8 cellular contexts compared by ENCODE assay signal in the genomic region with DNA sequence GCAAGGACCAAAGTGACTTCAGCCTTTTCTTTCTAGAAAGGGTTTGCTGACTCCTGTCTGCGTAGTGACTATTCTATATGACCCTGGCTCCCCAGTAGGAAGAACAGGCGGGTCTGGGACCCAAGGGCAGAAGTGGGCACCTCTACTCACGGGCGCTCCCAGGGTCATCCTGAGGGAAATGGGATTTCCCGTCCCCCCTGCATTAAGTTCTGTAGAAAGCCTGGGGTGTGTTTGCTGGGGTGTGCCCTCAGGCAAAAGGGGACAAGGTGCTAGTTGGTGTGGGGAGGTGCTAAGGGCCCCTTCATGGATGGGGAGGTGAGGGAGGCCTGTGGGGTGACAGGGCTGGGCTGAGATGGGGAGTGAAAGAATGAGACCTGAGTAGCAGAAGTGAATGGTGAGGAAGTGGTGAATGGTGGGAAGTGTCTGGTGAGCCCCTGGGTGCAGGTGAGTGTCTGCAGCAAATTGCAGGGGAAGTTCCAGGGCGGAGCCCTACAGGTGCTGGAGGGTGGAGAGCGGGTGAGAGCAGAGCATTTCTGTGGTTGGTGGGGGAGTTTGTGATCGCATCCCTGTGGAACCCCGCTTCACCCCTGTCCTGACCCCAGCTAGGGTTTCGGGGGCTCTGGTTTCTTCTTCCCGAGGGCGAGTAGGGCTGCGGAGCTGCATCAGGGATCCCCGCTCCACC. TPM values are rescaled to one million over a fixed set of nuclear protein-coding genes. Genes with fewer than 3 reads are reported as not detected.
DNase-seq lines count a peak whose midpoint lies in the region; ATAC-seq and TF ChIP-seq lines count a peak whose summit lies in the region.

No MANE protein-coding gene starts in this region.

- peak; percentile 41 for ATAC-seq in HG03460 (IDR thresholded peaks at IDR 0.05; ENCODE audit: unreplicated experiment)
- no peak for ATAC-seq in left lobe of liver

- intact Hi-C loops in tibial artery (cut with DNase I; ENCODE audit: low total_unique reads) = no loop called here

- peak overlapping the region; percentile 49 to 61 for H3K4me3 ChIP-seq in tibial artery

- DNase-seq in activated T-cell treated with anti-CD3 and anti-CD28 coated beads, Interleukin-2, amount 50 U/mL, for 1 hour = peak; percentile 66
- DNase-seq in activated T-cell treated with anti-CD3 and anti-CD28 coated beads for 4 hours (no peak), left lobe of liver (ENCODE audit: low spot score) (peak; percentile 35), tibial artery (peak in 1 of 2 donors; percentile 54), SHP77 (lab: John Stamatoyannopoulos, UW) (no peak), HK-2 (ENCODE audit: unreplicated experiment) (no peak)
- DNase-seq in activated effector memory CD4-positive, alpha-beta T cell treated with Interleukin-2 at 50 U/mL for 16 hours = peak; percentile 46

- H3K27ac ChIP-seq in tibial artery = no peak overlapping the region

- H3K27me3 ChIP-seq in tibial artery = peaks cover 0 to 90% of the 10 kb centered on the region in 2 donors

- no peak for TF ChIP-seq CTCF in tibial artery (IDR thresholded peaks at IDR 0.05)

- no peaks in the 10 kb centered on the region for H3K36me3 ChIP-seq in tibial artery

- no peaks in the 10 kb centered on the region for H3K9me3 ChIP-seq in tibial artery

- peaks cover 0 to 19% (median 15%) of the 10 kb centered on the region in 4 donors for H3K4me1 ChIP-seq in tibial artery

RNA-seq across cellular contexts. Expression of gene RAET1L, which starts 21.1 kb away (rescaled TPM):
- total RNA-seq in left lobe of liver = not detected

RNA-seq across cellular contexts. Expression of gene ULBP1, which starts 40.5 kb away (rescaled TPM):
- 0.08 TPM for total RNA-seq in left lobe of liver

Comparison
In these comparisons a context has a peak if more than half of its experiments do, and no peak if none do; other contexts are left out.
1. DNase-seq: peak in activated T-cell treated with anti-CD3 and anti-CD28 coated beads, Interleukin-2, amount 50 U/mL, for 1 hour (single experiment), activated effector memory CD4-positive, alpha-beta T cell treated with Interleukin-2 at 50 U/mL for 16 hours (single experiment) and left lobe of liver (single experiment); none in activated T-cell treated with anti-CD3 and anti-CD28 coated beads for 4 hours (single experiment), SHP77 (0 of 2) and HK-2 (single experiment).